In genomic region chr1:112997781-112998180, GRCh38 we compare ENCODE assay signal across 24 cellular contexts. TPM values are rescaled to one million over a fixed set of nuclear protein-coding genes. Genes with fewer than 3 reads are reported as not detected.
A peak's percentile ranks its signal among the peaks of the same experiment; 100 is the strongest.
DNase-seq lines count a peak whose midpoint lies in the region; ATAC-seq, FAIRE-seq and TF ChIP-seq lines count a peak whose summit lies in the region.
"Had no signal": no experiment of that assay in that cellular context is flagged by ENCODE, and none has a peak within 500 bp of the region (broad histone marks: within the 10 kb centered on the region; RNA-seq: fewer than 3 reads in every experiment).

No MANE protein-coding gene starts in this region.

- H3K9me3 ChIP-seq in astrocyte (ENCODE audit: insufficient read depth, low read depth, low read length) (no peaks in the 10 kb centered on the region), muscle layer of colon (ENCODE audit: low read length) (no peaks in the 10 kb centered on the region), tibial artery (no peaks in the 10 kb centered on the region)
- H3K9me3 ChIP-seq: Caco-2, neutrophil had no signal

- no peak overlapping the region for H3K4me2 ChIP-seq in astrocyte (ENCODE audit: low read length)

- no peaks in the 10 kb centered on the region for H3K79me2 ChIP-seq in astrocyte (ENCODE audit: insufficient read depth, low read length)

- H3K9ac ChIP-seq in astrocyte (ENCODE audit: low read length) (no peak overlapping the region), muscle layer of colon (ENCODE audit: low read length) (peak overlapping the region; percentile 44)

- H3K9me3 Mint-ChIP-seq in astrocyte (ENCODE audit: unreplicated experiment) = no peaks in the 10 kb centered on the region
- H3K9me3 Mint-ChIP-seq: activated naive CD4-positive, alpha-beta T cell treated with anti-CD3 and anti-CD28 coated beads, Interleukin-2, amount 50 U/mL, for 72 hours; activated T-cell treated with anti-CD3 and anti-CD28 coated beads, Interleukin-2, amount 50 U/mL, for 24 hours; T-helper 1 cell treated with Interleukin-12 subunit alpha and Interleukin-12 subunit beta and Interleukin-4 antibody, amounts not matched to agents 30 μg/mL and 1 μg/mL, for 36 hours had no signal

- H3K27ac ChIP-seq in astrocyte (ENCODE audit: low read depth, low read length) (no peak overlapping the region), muscle layer of colon (ENCODE audit: low read depth, low read length) (peak overlapping the region; percentile 89), tibial artery (peak overlapping the region; percentile 55 to 79)
- H3K27ac ChIP-seq: neutrophil, WERI-Rb-1 had no signal

- no peaks in the 10 kb centered on the region for H3K4me1 ChIP-seq in astrocyte (ENCODE audit: insufficient read depth, low read length)
- H3K4me1 ChIP-seq in muscle layer of colon (ENCODE audit: insufficient read depth, low read length) = peaks cover 24% of the 10 kb centered on the region
- H3K4me1 ChIP-seq in tibial artery = peaks cover 0 to 62% (median 25%) of the 10 kb centered on the region in 4 donors
- H3K4me1 ChIP-seq: Caco-2 had no signal

- no peak overlapping the region for H3K27ac Mint-ChIP-seq in astrocyte (ENCODE audit: unreplicated experiment)
- H3K27ac Mint-ChIP-seq: activated naive CD4-positive, alpha-beta T cell treated with anti-CD3 and anti-CD28 coated beads, Interleukin-2, amount 50 U/mL, for 72 hours; activated T-cell treated with anti-CD3 and anti-CD28 coated beads, Interleukin-2, amount 50 U/mL, for 24 hours; B cell; T-helper 1 cell treated with Interleukin-12 subunit alpha and Interleukin-12 subunit beta and Interleukin-4 antibody, amounts not matched to agents 30 μg/mL and 1 μg/mL, for 36 hours had no signal

- peak; percentile 62 for ATAC-seq in Right ventricle myocardium superior (ENCODE audit: poor library complexity)
- no peak for ATAC-seq in sciatic nerve
- ATAC-seq in HG03439 (IDR thresholded peaks at IDR 0.05; ENCODE audit: unreplicated experiment) = no peak
- ATAC-seq: activated naive CD4-positive, alpha-beta T cell treated with anti-CD3 and anti-CD28 coated beads, Interleukin-2, amount 50 U/mL, for 72 hours had no signal

- H3K4me3 ChIP-seq in astrocyte (ENCODE audit: insufficient read depth, low read depth, low read length) = no peak overlapping the region
- no peak overlapping the region for H3K4me3 ChIP-seq in muscle layer of colon (ENCODE audit: low read depth in 1 of 2, low read length in 2 of 2)
- no peak overlapping the region for H3K4me3 ChIP-seq in tibial artery
- H3K4me3 ChIP-seq: skin epidermis had no signal

- no peak overlapping the region for H2AFZ ChIP-seq in astrocyte (ENCODE audit: low read depth, low read length)

- H3K4me3 Mint-ChIP-seq in astrocyte (ENCODE audit: unreplicated experiment) = no peak overlapping the region
- H3K4me3 Mint-ChIP-seq: activated T-cell treated with anti-CD3 and anti-CD28 coated beads, Interleukin-2, amount 50 U/mL, for 24 hours; B cell; T-helper 1 cell treated with Interleukin-12 subunit alpha and Interleukin-12 subunit beta and Interleukin-4 antibody, amounts not matched to agents 30 μg/mL and 1 μg/mL, for 36 hours had no signal

- peak; percentile 6 for DNase-seq in astrocyte (ENCODE audit: low read depth)
- no peak for DNase-seq in Right ventricle myocardium superior
- no peak for DNase-seq in tibial artery
- DNase-seq in sciatic nerve (ENCODE audit: low spot score) = no peak
- no peak for DNase-seq in occipital lobe (lab: John Stamatoyannopoulos, UW)
- DNase-seq in activated T-cell treated with anti-CD3 and anti-CD28 coated beads, Interleukin-2, amount 50 U/mL, for 1 hour = no peak
- DNase-seq: activated CD4-positive, alpha-beta T cell treated with anti-CD3 and anti-CD28 coated beads, Interleukin-2, amount 50 U/mL, for 48 hours; activated T-cell treated with anti-CD3 and anti-CD28 coated beads, Interleukin-2, amount 50 U/mL, for 24 hours; Caco-2; effector CD8-positive, alpha-beta T cell; hippocampal formation; NCI-H1048; NCI-H2081 treated with DMSO at 0.1 percent for 48 hours; NCI-H524 treated with DMSO at 0.1 percent for 48 hours; SHP77; stimulated activated CD4-positive, alpha-beta T cell treated with anti-CD3 and anti-CD28 coated beads, Interleukin-4, amount 100 ng/mL, for 4 hours; WERI-Rb-1 had no signal

- FAIRE-seq in astrocyte (lab: Jason Lieb, UNC) = no peak

- H3K4me1 Mint-ChIP-seq in astrocyte (ENCODE audit: low read depth, unreplicated experiment) = peaks cover 21% of the 10 kb centered on the region
- H3K4me1 Mint-ChIP-seq: B cell had no signal

- no peak for TF ChIP-seq CTCF in astrocyte (IDR thresholded peaks at IDR 0.05; ENCODE audit: insufficient read depth, low read depth, low read length)
- TF ChIP-seq CTCF in tibial artery (IDR thresholded peaks at IDR 0.05) = no peak

- no peaks in the 10 kb centered on the region for H3K27me3 Mint-ChIP-seq in astrocyte (ENCODE audit: low read depth, unreplicated experiment)
- H3K27me3 Mint-ChIP-seq: activated T-cell treated with anti-CD3 and anti-CD28 coated beads, Interleukin-2, amount 50 U/mL, for 24 hours; B cell had no signal

- no peaks in the 10 kb centered on the region for H4K20me1 ChIP-seq in astrocyte (ENCODE audit: insufficient read depth, low read length)

- intact Hi-C loops in Right ventricle myocardium superior (cut with DNase I) (loop anchor here (5.0 kb wide), 1 partner anchor 40 kb away; the partner anchor contains the start of gene SLC16A1), tibial artery (cut with DNase I; ENCODE audit: low total_unique reads) (no loop called here), sciatic nerve (cut with DNase I) (no loop called here)

- H3K27me3 ChIP-seq in astrocyte (ENCODE audit: insufficient read depth, low read length) = no peaks in the 10 kb centered on the region
- no peaks in the 10 kb centered on the region for H3K27me3 ChIP-seq in muscle layer of colon (ENCODE audit: control insufficient read depth in 1 of 2, insufficient read depth in 2 of 2, low read length in 2 of 2)
- no peaks in the 10 kb centered on the region for H3K27me3 ChIP-seq in tibial artery
- H3K27me3 ChIP-seq: neutrophil had no signal

- H3K36me3 Mint-ChIP-seq in astrocyte (ENCODE audit: low read depth, unreplicated experiment) = peaks cover 7% of the 10 kb centered on the region

- H3K36me3 ChIP-seq in astrocyte (ENCODE audit: insufficient read depth, low read length) (no peaks in the 10 kb centered on the region), muscle layer of colon (ENCODE audit: insufficient read depth, low read length) (no peaks in the 10 kb centered on the region), tibial artery (no peaks in the 10 kb centered on the region)
- H3K36me3 ChIP-seq: neutrophil had no signal

RNA-seq across cellular contexts. Expression of gene SLC16A1, which starts 41.8 kb away (rescaled TPM):
- total RNA-seq in astrocyte (140 and 153 TPM in 2 replicates), Right ventricle myocardium superior (130 TPM), sciatic nerve (17.4 TPM), occipital lobe (82.2 TPM)
